In the genomic region with DNA sequence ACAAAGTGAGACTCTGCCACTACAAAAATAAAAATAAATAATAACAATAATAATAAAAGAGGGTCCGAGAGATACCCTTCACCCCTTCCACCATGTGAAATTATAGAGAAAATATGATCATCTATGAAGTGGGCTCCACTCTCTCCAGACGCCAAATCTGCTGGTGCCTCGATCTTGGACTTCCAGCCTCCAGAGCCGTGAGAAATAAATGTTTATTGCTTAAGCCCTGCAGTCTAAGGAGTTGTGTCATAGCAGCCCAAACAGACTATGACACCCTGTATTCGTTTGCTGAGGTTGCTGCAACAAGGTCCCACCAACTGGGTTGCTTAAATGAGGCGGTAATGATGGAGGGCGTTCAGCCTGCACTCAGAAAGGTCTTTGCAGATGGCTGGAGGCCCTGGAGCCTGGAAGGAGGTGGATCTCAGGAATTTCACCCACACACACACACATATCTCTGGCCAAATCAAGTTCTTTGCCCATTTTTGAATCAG, we compare ENCODE assay signal across 21 cellular contexts. TPM values are rescaled to one million over a fixed set of nuclear protein-coding genes. Genes with fewer than 3 reads are reported as not detected.
"Had no signal": no experiment of that assay in that cellular context is flagged by ENCODE, and none has a peak within 500 bp of the region (broad histone marks: within the 10 kb centered on the region; RNA-seq: fewer than 3 reads in every experiment).

No MANE protein-coding gene starts in this region.

- H3K36me3 Mint-ChIP-seq: activated naive CD8-positive, alpha-beta T cell treated with anti-CD3 and anti-CD28 coated beads for 36 hours; type B pancreatic cell had no signal

- H3K4me3 ChIP-seq: cardiac muscle cell, lower lobe of right lung had no signal

- H3K9me3 Mint-ChIP-seq: activated naive CD8-positive, alpha-beta T cell treated with anti-CD3 and anti-CD28 coated beads for 36 hours; activated T-cell treated with anti-CD3 and anti-CD28 coated beads, Interleukin-2, amount 50 U/mL, for 72 hours; effector memory CD8-positive, alpha-beta T cell; nephron; stimulated activated naive CD8-positive, alpha-beta T cell treated with anti-CD3 and anti-CD28 coated beads, Interleukin-15, Interleukin-2, amounts not matched to agents 100 ng/mL and 50 ng/mL, for 24 hours; type B pancreatic cell had no signal

- H3K27ac Mint-ChIP-seq: activated naive CD8-positive, alpha-beta T cell treated with anti-CD3 and anti-CD28 coated beads for 36 hours; activated T-cell treated with anti-CD3 and anti-CD28 coated beads, Interleukin-2, amount 50 U/mL, for 72 hours; effector memory CD8-positive, alpha-beta T cell; nephron; stimulated activated naive CD8-positive, alpha-beta T cell treated with anti-CD3 and anti-CD28 coated beads, Interleukin-15, Interleukin-2, amounts not matched to agents 100 ng/mL and 50 ng/mL, for 24 hours; type B pancreatic cell had no signal

- H3K9me3 ChIP-seq: lower lobe of right lung had no signal

- ATAC-seq: activated T-cell treated with anti-CD3 and anti-CD28 coated beads, Interleukin-2, amount 50 U/mL, for 72 hours; effector memory CD8-positive, alpha-beta T cell; foreskin keratinocyte; left colon; lower lobe of right lung had no signal

- H3K4me1 Mint-ChIP-seq: activated naive CD8-positive, alpha-beta T cell treated with anti-CD3 and anti-CD28 coated beads for 36 hours had no signal

- H3K27me3 Mint-ChIP-seq: activated naive CD8-positive, alpha-beta T cell treated with anti-CD3 and anti-CD28 coated beads for 36 hours; stimulated activated naive CD8-positive, alpha-beta T cell treated with anti-CD3 and anti-CD28 coated beads, Interleukin-15, Interleukin-2, amounts not matched to agents 100 ng/mL and 50 ng/mL, for 24 hours had no signal

- DNase-seq: activated CD4-positive, alpha-beta T cell treated with anti-CD3 and anti-CD28 coated beads, Interleukin-2, amount 50 U/mL, for 4 hours; activated gamma-delta T cell treated with Interleukin-2 at 50 U/mL for 16 hours; activated naive CD8-positive, alpha-beta T cell treated with anti-CD3 and anti-CD28 coated beads for 36 hours; activated T-cell treated with anti-CD3 and anti-CD28 coated beads, Interleukin-2, amount 50 U/mL, for 72 hours; amniotic stem cell; dermis blood vessel endothelial cell; effector memory CD8-positive, alpha-beta T cell; foreskin keratinocyte; glutamatergic neuron; hippocampal formation; left colon; midbrain; occipital lobe; WERI-Rb-1 had no signal

- H3K4me1 ChIP-seq: foreskin keratinocyte, lower lobe of right lung had no signal

- H3K36me3 ChIP-seq: cardiac muscle cell, lower lobe of right lung, WERI-Rb-1 had no signal

- H3K27ac ChIP-seq: cardiac muscle cell, foreskin keratinocyte, lower lobe of right lung, WERI-Rb-1 had no signal

- H3K4me3 Mint-ChIP-seq: activated naive CD8-positive, alpha-beta T cell treated with anti-CD3 and anti-CD28 coated beads for 36 hours; activated T-cell treated with anti-CD3 and anti-CD28 coated beads, Interleukin-2, amount 50 U/mL, for 72 hours; effector memory CD8-positive, alpha-beta T cell; nephron; stimulated activated naive CD8-positive, alpha-beta T cell treated with anti-CD3 and anti-CD28 coated beads, Interleukin-15, Interleukin-2, amounts not matched to agents 100 ng/mL and 50 ng/mL, for 24 hours; type B pancreatic cell had no signal

RNA-seq across cellular contexts. Expression of a gene that starts 7.6 kb away (rescaled TPM):
- total RNA-seq: T-helper 2 cell treated with Interferon-gamma antibody and Interleukin-4, amounts not matched to agents 100 ng/mL and 5 ng/mL, for 36 hours had no signal

RNA-seq across cellular contexts. Expression of a gene that starts 16.6 kb away (rescaled TPM):
- total RNA-seq: activated naive CD8-positive, alpha-beta T cell treated with anti-CD3 and anti-CD28 coated beads for 36 hours; T-helper 2 cell treated with Interferon-gamma antibody and Interleukin-4, amounts not matched to agents 100 ng/mL and 5 ng/mL, for 36 hours had no signal

RNA-seq across cellular contexts. Expression of a gene that starts 53.9 kb away (rescaled TPM):
- total RNA-seq: activated CD8-positive, alpha-beta memory T cell treated with anti-CD3 and anti-CD28 coated beads for 36 hours; activated naive CD8-positive, alpha-beta T cell treated with anti-CD3 and anti-CD28 coated beads for 36 hours had no signal
